ENCODE assay signal across 26 cellular contexts in genomic region chr7:70621954-70622596, GRCh38.
"Had no signal": no experiment of that assay in that cellular context is flagged by ENCODE, and none has a peak within 500 bp of the region (broad histone marks: within the 10 kb centered on the region; RNA-seq: fewer than 3 reads in every experiment).

No MANE protein-coding gene starts in this region.

- H3K4me1 ChIP-seq: ascending aorta, body of pancreas, SJSA1 had no signal

- H3K4me3 Mint-ChIP-seq: activated CD4-positive, alpha-beta memory T cell treated with anti-CD3 and anti-CD28 coated beads for 36 hours; activated naive CD8-positive, alpha-beta T cell treated with anti-CD3 and anti-CD28 coated beads, Interleukin-2, amount 50 U/mL, for 24 hours; activated T-cell treated with anti-CD3 and anti-CD28 coated beads, Interleukin-2, amount 50 U/mL, for 4 hours; WTC11 had no signal

- H3K4me1 Mint-ChIP-seq: activated naive CD8-positive, alpha-beta T cell treated with anti-CD3 and anti-CD28 coated beads, Interleukin-2, amount 50 U/mL, for 24 hours had no signal

- H3K4me3 ChIP-seq: ascending aorta, body of pancreas, SJSA1 had no signal

- H3K27me3 Mint-ChIP-seq: activated CD4-positive, alpha-beta memory T cell treated with anti-CD3 and anti-CD28 coated beads for 36 hours; activated naive CD8-positive, alpha-beta T cell treated with anti-CD3 and anti-CD28 coated beads, Interleukin-2, amount 50 U/mL, for 24 hours had no signal

- H3K27me3 ChIP-seq: ascending aorta, body of pancreas, SJSA1 had no signal

- ATAC-seq: activated naive CD4-positive, alpha-beta T cell treated with anti-CD3 and anti-CD28 coated beads, Interleukin-2, amount 50 U/mL, for 72 hours; activated naive CD8-positive, alpha-beta T cell treated with anti-CD3 and anti-CD28 coated beads, Interleukin-2, amount 50 U/mL, for 24 hours; activated T-cell treated with anti-CD3 and anti-CD28 coated beads, Interleukin-2, amount 50 U/mL, for 4 hours; body of pancreas; PC-3; SK-N-SH treated with all-trans-retinoic acid at 6 μM for 48 hours; WTC11 had no signal

- H3K27ac Mint-ChIP-seq: activated CD4-positive, alpha-beta memory T cell treated with anti-CD3 and anti-CD28 coated beads for 36 hours; activated naive CD4-positive, alpha-beta T cell treated with anti-CD3 and anti-CD28 coated beads, Interleukin-2, amount 50 U/mL, for 72 hours; activated naive CD8-positive, alpha-beta T cell treated with anti-CD3 and anti-CD28 coated beads, Interleukin-2, amount 50 U/mL, for 24 hours; WTC11 had no signal

- FAIRE-seq: RCC 7860 had no signal

- H3K9me3 ChIP-seq: ascending aorta, body of pancreas had no signal

- H3K27ac ChIP-seq: ascending aorta, body of pancreas, SJSA1 had no signal

- H3K36me3 Mint-ChIP-seq: activated CD4-positive, alpha-beta memory T cell treated with anti-CD3 and anti-CD28 coated beads for 36 hours; WTC11 had no signal

- DNase-seq: activated CD4-positive, alpha-beta memory T cell treated with anti-CD3 and anti-CD28 coated beads for 36 hours; activated CD4-positive, alpha-beta T cell treated with anti-CD3 and anti-CD28 coated beads for 48 hours; activated CD4-positive, CD25-positive, alpha-beta regulatory T cell treated with anti-CD3 and anti-CD28 coated beads, Interleukin-2, amount 50 U/mL, for 72 hours; activated CD8-positive, alpha-beta memory T cell treated with anti-CD3 and anti-CD28 coated beads for 24 hours; activated effector memory CD4-positive, alpha-beta T cell treated with anti-CD3 and anti-CD28 coated beads, Interleukin-2, amount 50 U/mL, for 16 hours; activated naive CD4-positive, alpha-beta T cell treated with Interleukin-2 at 50 U/mL for 16 hours; activated naive CD8-positive, alpha-beta T cell treated with anti-CD3 and anti-CD28 coated beads, Interleukin-2, amount 50 U/mL, for 24 hours; activated T-cell treated with anti-CD3 and anti-CD28 coated beads, Interleukin-2, amount 50 U/mL, for 4 hours; amniotic stem cell; body of pancreas; KG1; NCI-H1092; NCI-H1930; NCI-H2171; NCI-H2227 treated with DMSO at 0.1 percent for 48 hours; NCI-H446 treated with DMSO at 0.1 percent for 48 hours; NCI-H524 treated with DMSO at 0.1 percent for 48 hours; PC-3; SHP77; SW 1271 had no signal

- H3K36me3 ChIP-seq: ascending aorta, SJSA1 had no signal
